In genomic region chr6:169211881-169212280, GRCh38 we compare ENCODE assay signal across 18 cellular contexts. TPM values are rescaled to one million over a fixed set of nuclear protein-coding genes. Genes with fewer than 3 reads are reported as not detected.
A peak's percentile ranks its signal among the peaks of the same experiment; 100 is the strongest.
DNase-seq lines count a peak whose midpoint lies in the region; ATAC-seq, FAIRE-seq and TF ChIP-seq lines count a peak whose summit lies in the region.
"Had no signal": no experiment of that assay in that cellular context is flagged by ENCODE, and none has a peak within 500 bp of the region (broad histone marks: within the 10 kb centered on the region; RNA-seq: fewer than 3 reads in every experiment).

No MANE protein-coding gene starts in this region.

- H3K36me3 ChIP-seq in colonic mucosa (no peaks in the 10 kb centered on the region), neuronal stem cell (replicated peaks in 1 of 2; ENCODE audit: control insufficient read depth in 2 of 2, insufficient read depth in 2 of 2, low read length in 2 of 2) (no peaks in the 10 kb centered on the region)
- H3K36me3 ChIP-seq: adrenal gland had no signal

- H3K27me3 ChIP-seq in colonic mucosa: no peaks in the 10 kb centered on the region
- no peaks in the 10 kb centered on the region for H3K27me3 ChIP-seq in neuronal stem cell (ENCODE audit: control insufficient read depth in 3 of 3, insufficient read depth in 3 of 3, low read depth in 1 of 3, low read length in 3 of 3)
- H3K27me3 ChIP-seq: adrenal gland, foreskin keratinocyte, testis had no signal

- peaks cover 36% of the 10 kb centered on the region for H3K9me3 Mint-ChIP-seq in activated naive CD4-positive, alpha-beta T cell treated with anti-CD3 and anti-CD28 coated beads, Interleukin-2, amount 50 U/mL, for 24 hours
- peaks cover 22% of the 10 kb centered on the region for H3K9me3 Mint-ChIP-seq in activated naive CD4-positive, alpha-beta T cell treated with anti-CD3 and anti-CD28 coated beads, Interleukin-2, amount 10 ng/mL, durations not matched to agents 7 days and 5 days
- peaks cover 14 to 38% (median 16%) of the 10 kb centered on the region in 3 donors for H3K9me3 Mint-ChIP-seq in IgD-negative memory B cell
- H3K9me3 Mint-ChIP-seq in stimulated activated naive B cell treated with anti-CD40 and anti-IgM and Interleukin-4, amounts not matched to agents 10 μg/mL and 1 μg/mL and 100 μg/mL, for 72 hours: peaks cover 14 to 17% of the 10 kb centered on the region in 2 donors

- no peak for FAIRE-seq in GM19239 (lab: Jason Lieb, UNC)

- no peak overlapping the region for H2AFZ ChIP-seq in neuronal stem cell (ENCODE audit: low read length)

- TF ChIP-seq CTCF in colonic mucosa (IDR thresholded peaks at IDR 0.05): no peak

- no peaks in the 10 kb centered on the region for H3K27me3 Mint-ChIP-seq in activated naive CD4-positive, alpha-beta T cell treated with anti-CD3 and anti-CD28 coated beads, Interleukin-2, amount 50 U/mL, for 24 hours
- H3K27me3 Mint-ChIP-seq in activated naive CD4-positive, alpha-beta T cell treated with anti-CD3 and anti-CD28 coated beads, Interleukin-2, amount 10 ng/mL, durations not matched to agents 7 days and 5 days: peaks cover 4% of the 10 kb centered on the region
- H3K27me3 Mint-ChIP-seq in IgD-negative memory B cell: no peaks in the 10 kb centered on the region
- no peaks in the 10 kb centered on the region for H3K27me3 Mint-ChIP-seq in stimulated activated naive B cell treated with anti-CD40 and anti-IgM and Interleukin-4, amounts not matched to agents 10 μg/mL and 1 μg/mL and 100 μg/mL, for 72 hours
- H3K27me3 Mint-ChIP-seq: activated CD4-positive, alpha-beta T cell treated with anti-CD3 and anti-CD28 coated beads for 36 hours had no signal

- no peak overlapping the region for H2AK5ac ChIP-seq in neuronal stem cell (ENCODE audit: low read depth, low read length)

- H3K4me1 Mint-ChIP-seq in activated naive CD4-positive, alpha-beta T cell treated with anti-CD3 and anti-CD28 coated beads, Interleukin-2, amount 50 U/mL, for 24 hours: peaks cover 21% of the 10 kb centered on the region
- H3K4me1 Mint-ChIP-seq in activated naive CD4-positive, alpha-beta T cell treated with anti-CD3 and anti-CD28 coated beads, Interleukin-2, amount 10 ng/mL, durations not matched to agents 7 days and 5 days: peaks cover 30% of the 10 kb centered on the region
- H3K4me1 Mint-ChIP-seq in IgD-negative memory B cell: peaks cover 8 to 15% (median 9%) of the 10 kb centered on the region in 3 donors
- H3K4me1 Mint-ChIP-seq in stimulated activated naive B cell treated with anti-CD40 and anti-IgM and Interleukin-4, amounts not matched to agents 10 μg/mL and 1 μg/mL and 100 μg/mL, for 72 hours: peaks cover 4 to 9% of the 10 kb centered on the region in 2 donors

- no peak overlapping the region for H2BK12ac ChIP-seq in neuronal stem cell (ENCODE audit: low read length)

- H2BK5ac ChIP-seq in neuronal stem cell (ENCODE audit: low read length): no peak overlapping the region

- CTCF ChIA-PET in activated naive CD4-positive, alpha-beta T cell treated with anti-CD3 and anti-CD28 coated beads, Interleukin-2, amount 10 ng/mL, durations not matched to agents 7 days and 5 days (lab: Charles Lee): no interaction called here

- H2BK120ac ChIP-seq in neuronal stem cell (ENCODE audit: low read depth, low read length): no peak overlapping the region

- no peak overlapping the region for H4K91ac ChIP-seq in neuronal stem cell (ENCODE audit: low read depth, low read length, poor library complexity)

- DNase-seq in activated naive CD4-positive, alpha-beta T cell treated with anti-CD3 and anti-CD28 coated beads, Interleukin-2, amount 10 ng/mL, durations not matched to agents 7 days and 5 days: no peak
- peak; percentile 7 for DNase-seq in colonic mucosa
- no peak for DNase-seq in stimulated activated naive B cell treated with anti-CD40 and anti-IgM and Interleukin-4, amounts not matched to agents 10 μg/mL and 1 μg/mL and 100 μg/mL, for 72 hours
- no peak for DNase-seq in GM19239 (ENCODE audit: insufficient read length, low spot score)
- no peak for DNase-seq in neuronal stem cell (ENCODE audit: low spot score)
- no peak for DNase-seq in iPS-NIHi7 (ENCODE audit: extremely low spot score)
- DNase-seq: activated CD4-positive, alpha-beta T cell treated with anti-CD3 and anti-CD28 coated beads for 36 hours; adrenal gland; foreskin keratinocyte; kidney glomerular epithelial cell; mesenchymal stem cell; NCI-H187 treated with DMSO at 0.1 percent for 48 hours; NCI-H2227 treated with DMSO at 0.1 percent for 48 hours; testis had no signal

- H3K4me1 ChIP-seq in colonic mucosa: no peaks in the 10 kb centered on the region
- peaks cover 0 to 2% of the 10 kb centered on the region in 2 donors for H3K4me1 ChIP-seq in neuronal stem cell (ENCODE audit: control insufficient read depth in 2 of 2, insufficient read depth in 1 of 2, low read depth in 1 of 2, low read length in 2 of 2)

- H3K4me2 ChIP-seq in neuronal stem cell (ENCODE audit: insufficient read depth, low read length, poor library complexity, severe bottlenecking): no peak overlapping the region

- no peak overlapping the region for H3K23ac ChIP-seq in neuronal stem cell (ENCODE audit: low read depth, low read length, poor library complexity)

- intact Hi-C loops in colonic mucosa (cut with DNase I): no loop called here

- no CpG with 5 or more reads among the region's 1 CpG for WGBS in neuronal stem cell (ENCODE audit: extremely low coverage in 2 of 2, insufficient read length in 2 of 2, insufficient replicate concordance in 1 of 2), 2 donors

- no peak overlapping the region for H3K18ac ChIP-seq in neuronal stem cell (ENCODE audit: low read length)

- peak overlapping the region; percentile 4 for H3K27ac Mint-ChIP-seq in activated naive CD4-positive, alpha-beta T cell treated with anti-CD3 and anti-CD28 coated beads, Interleukin-2, amount 50 U/mL, for 24 hours
- H3K27ac Mint-ChIP-seq in activated naive CD4-positive, alpha-beta T cell treated with anti-CD3 and anti-CD28 coated beads, Interleukin-2, amount 10 ng/mL, durations not matched to agents 7 days and 5 days: no peak overlapping the region
- peak overlapping the region; percentile 28 to 87 (median 65) for H3K27ac Mint-ChIP-seq in IgD-negative memory B cell
- no peak overlapping the region for H3K27ac Mint-ChIP-seq in stimulated activated naive B cell treated with anti-CD40 and anti-IgM and Interleukin-4, amounts not matched to agents 10 μg/mL and 1 μg/mL and 100 μg/mL, for 72 hours

- H3K9ac ChIP-seq in colonic mucosa (ENCODE audit: low read depth in 2 of 2, low read length in 2 of 2) (no peak overlapping the region), neuronal stem cell (ENCODE audit: low read depth, low read length, poor library complexity) (no peak overlapping the region)

- no peak for ATAC-seq in stimulated activated naive B cell treated with anti-CD40 and anti-IgM and Interleukin-4, amounts not matched to agents 10 μg/mL and 1 μg/mL and 100 μg/mL, for 72 hours (replicated peaks)
- ATAC-seq: activated CD4-positive, alpha-beta T cell treated with anti-CD3 and anti-CD28 coated beads for 36 hours; foreskin keratinocyte; Panc1 had no signal

- no peak overlapping the region for H3K4ac ChIP-seq in neuronal stem cell (ENCODE audit: low read length)

- H3K4me3 ChIP-seq in colonic mucosa (no peak overlapping the region), neuronal stem cell (ENCODE audit: low read length in 2 of 2) (no peak overlapping the region)

- no peak overlapping the region for H2BK15ac ChIP-seq in neuronal stem cell (ENCODE audit: low read length)

- H3K79me1 ChIP-seq in neuronal stem cell (ENCODE audit: low read depth, low read length): no peaks in the 10 kb centered on the region

- no peak overlapping the region for H4K8ac ChIP-seq in neuronal stem cell (ENCODE audit: low read depth, low read length)

- H3K14ac ChIP-seq in neuronal stem cell (ENCODE audit: low read length): no peak overlapping the region

- peak overlapping the region; percentile 20 for H3K4me3 Mint-ChIP-seq in activated naive CD4-positive, alpha-beta T cell treated with anti-CD3 and anti-CD28 coated beads, Interleukin-2, amount 50 U/mL, for 24 hours
- no peak overlapping the region for H3K4me3 Mint-ChIP-seq in activated naive CD4-positive, alpha-beta T cell treated with anti-CD3 and anti-CD28 coated beads, Interleukin-2, amount 10 ng/mL, durations not matched to agents 7 days and 5 days
- peak overlapping the region; percentile 8 to 84 (median 44) for H3K4me3 Mint-ChIP-seq in IgD-negative memory B cell
- H3K4me3 Mint-ChIP-seq in stimulated activated naive B cell treated with anti-CD40 and anti-IgM and Interleukin-4, amounts not matched to agents 10 μg/mL and 1 μg/mL and 100 μg/mL, for 72 hours: peak overlapping the region; percentile 36 to 41

- H3K36me3 Mint-ChIP-seq in activated naive CD4-positive, alpha-beta T cell treated with anti-CD3 and anti-CD28 coated beads, Interleukin-2, amount 50 U/mL, for 24 hours: peaks cover 18% of the 10 kb centered on the region
- H3K36me3 Mint-ChIP-seq in activated naive CD4-positive, alpha-beta T cell treated with anti-CD3 and anti-CD28 coated beads, Interleukin-2, amount 10 ng/mL, durations not matched to agents 7 days and 5 days: peaks cover 11% of the 10 kb centered on the region
- no peaks in the 10 kb centered on the region for H3K36me3 Mint-ChIP-seq in IgD-negative memory B cell
- peaks cover 19 to 32% of the 10 kb centered on the region in 2 donors for H3K36me3 Mint-ChIP-seq in stimulated activated naive B cell treated with anti-CD40 and anti-IgM and Interleukin-4, amounts not matched to agents 10 μg/mL and 1 μg/mL and 100 μg/mL, for 72 hours

- no peak overlapping the region for H3K27ac ChIP-seq in colonic mucosa
- no peak overlapping the region for H3K27ac ChIP-seq in neuronal stem cell (replicated peaks; ENCODE audit: low read length)
- H3K27ac ChIP-seq: foreskin keratinocyte, testis had no signal

- H3K9me3 ChIP-seq in colonic mucosa (no peaks in the 10 kb centered on the region), neuronal stem cell (replicated peaks in 1 of 2; ENCODE audit: control insufficient read depth in 2 of 2, insufficient read depth in 1 of 2, low read depth in 1 of 2, low read length in 2 of 2) (no peaks in the 10 kb centered on the region)
- H3K9me3 ChIP-seq: testis had no signal

RNA-seq across cellular contexts. Expression of gene THBS2, which starts 41.8 kb away (rescaled TPM):
- polyA plus RNA-seq in IgD-negative memory B cell: 0.08 TPM
- total RNA-seq in colonic mucosa: 1 to 10 TPM; 1.9 to 5.3 TPM
- polyA plus RNA-seq in neuronal stem cell (2013, experiment 1 of 2): 0.14 TPM
- polyA plus RNA-seq in neuronal stem cell (2013, experiment 2 of 2): 0.14 TPM
- total RNA-seq: activated CD4-positive, alpha-beta T cell treated with anti-CD3 and anti-CD28 coated beads for 36 hours; dermis microvascular lymphatic vessel endothelial cell had no signal

Comparison
In these comparisons a context has a peak if more than half of its experiments do, and no peak if none do; other contexts are left out.
1. H3K27ac Mint-ChIP-seq: peak in activated naive CD4-positive, alpha-beta T cell treated with anti-CD3 and anti-CD28 coated beads, Interleukin-2, amount 50 U/mL, for 24 hours (single experiment) and IgD-negative memory B cell (3 of 3); none in activated naive CD4-positive, alpha-beta T cell treated with anti-CD3 and anti-CD28 coated beads, Interleukin-2, amount 10 ng/mL, durations not matched to agents 7 days and 5 days (single experiment) and stimulated activated naive B cell treated with anti-CD40 and anti-IgM and Interleukin-4, amounts not matched to agents 10 μg/mL and 1 μg/mL and 100 μg/mL, for 72 hours (single experiment).